Comparison of ENCODE assay signal across 14 cellular contexts in genomic region chr3:143769663-143770062, GRCh38.
DNase-seq lines count a peak whose midpoint lies in the region; ATAC-seq lines count a peak whose summit lies in the region.
"Had no signal": no experiment of that assay in that cellular context is flagged by ENCODE, and none has a peak within 500 bp of the region (broad histone marks: within the 10 kb centered on the region; RNA-seq: fewer than 3 reads in every experiment).

No MANE protein-coding gene starts in this region.

- peaks cover 2% of the 10 kb centered on the region for H3K27me3 Mint-ChIP-seq in activated CD4-positive, alpha-beta T cell treated with anti-CD3 and anti-CD28 coated beads, Interleukin-2, amount 10 ng/mL, durations not matched to agents 24 days and 14 days
- H3K27me3 Mint-ChIP-seq in activated CD4-positive, alpha-beta T cell treated with anti-CD3 and anti-CD28 coated beads for 36 hours = no peaks in the 10 kb centered on the region

- CTCF ChIA-PET in activated CD4-positive, alpha-beta T cell treated with anti-CD3 and anti-CD28 coated beads for 36 hours (lab: Charles Lee) = no interaction called here

- H3K4me1 Mint-ChIP-seq in activated CD4-positive, alpha-beta T cell treated with anti-CD3 and anti-CD28 coated beads, Interleukin-2, amount 10 ng/mL, durations not matched to agents 24 days and 14 days = no peaks in the 10 kb centered on the region
- no peaks in the 10 kb centered on the region for H3K4me1 Mint-ChIP-seq in activated CD4-positive, alpha-beta T cell treated with anti-CD3 and anti-CD28 coated beads for 36 hours

- no peaks in the 10 kb centered on the region for H3K9me3 Mint-ChIP-seq in activated CD4-positive, alpha-beta T cell treated with anti-CD3 and anti-CD28 coated beads, Interleukin-2, amount 10 ng/mL, durations not matched to agents 24 days and 14 days
- no peaks in the 10 kb centered on the region for H3K9me3 Mint-ChIP-seq in activated CD4-positive, alpha-beta T cell treated with anti-CD3 and anti-CD28 coated beads for 36 hours (ENCODE audit: low read depth)

- ATAC-seq in GM18519 (IDR thresholded peaks at IDR 0.05; ENCODE audit: low FRiP score, unreplicated experiment) = no peak
- ATAC-seq in activated CD4-positive, alpha-beta T cell treated with anti-CD3 and anti-CD28 coated beads for 36 hours = no peak
- ATAC-seq: gastroesophageal sphincter, HCT116 had no signal

- DNase-seq in DMS153 (lab: John Stamatoyannopoulos, UW) (peak; percentile 31), DMS153 treated with DMSO at 0.1 percent for 48 hours (lab: John Stamatoyannopoulos, UW; ENCODE audit: unreplicated experiment) (no peak), HCEC 1CT (peak; percentile 74), brain pericyte (ENCODE audit: low read depth, low spot score) (peak; percentile 57), myocyte (ENCODE audit: low read depth) (peak; percentile 54)
- DNase-seq in activated CD4-positive, alpha-beta T cell treated with anti-CD3 and anti-CD28 coated beads, Interleukin-2, amount 10 ng/mL, durations not matched to agents 24 days and 14 days = no peak
- DNase-seq in activated CD4-positive, alpha-beta T cell treated with anti-CD3 and anti-CD28 coated beads for 36 hours = no peak
- DNase-seq: activated CD4-positive, CD25-positive, alpha-beta regulatory T cell treated with anti-CD3 and anti-CD28 coated beads, Interleukin-2, amount 50 U/mL, for 72 hours; activated naive CD4-positive, alpha-beta T cell treated with Interleukin-2 at 50 U/mL for 16 hours; NCI-H2227 treated with DMSO at 0.1 percent for 48 hours; NK-92 treated with Interleukin-12 subunit alpha and Interleukin-12 subunit beta, amount 100 ng/mL, for 24 hours had no signal

- POLR2A ChIA-PET in activated CD4-positive, alpha-beta T cell treated with anti-CD3 and anti-CD28 coated beads for 36 hours (lab: Charles Lee) = no interaction called here

- H3K27ac Mint-ChIP-seq in activated CD4-positive, alpha-beta T cell treated with anti-CD3 and anti-CD28 coated beads, Interleukin-2, amount 10 ng/mL, durations not matched to agents 24 days and 14 days = no peak overlapping the region
- H3K27ac Mint-ChIP-seq in activated CD4-positive, alpha-beta T cell treated with anti-CD3 and anti-CD28 coated beads for 36 hours = no peak overlapping the region

- intact Hi-C loops in activated CD4-positive, alpha-beta T cell treated with anti-CD3 and anti-CD28 coated beads, Interleukin-2, amount 10 ng/mL, durations not matched to agents 24 days and 14 days (cut with micrococcal nuclease) = no loop called here
- intact Hi-C loops in activated CD4-positive, alpha-beta T cell treated with anti-CD3 and anti-CD28 coated beads for 36 hours (cut with DNase I, micrococcal nuclease) = loop anchor here in 1 of 2 experiments (10.0 kb wide), 1 partner anchor 645 kb away; no protein-coding TSS in a partner anchor

- H3K36me3 Mint-ChIP-seq in activated CD4-positive, alpha-beta T cell treated with anti-CD3 and anti-CD28 coated beads, Interleukin-2, amount 10 ng/mL, durations not matched to agents 24 days and 14 days (ENCODE audit: low read depth) = no peaks in the 10 kb centered on the region
- no peaks in the 10 kb centered on the region for H3K36me3 Mint-ChIP-seq in activated CD4-positive, alpha-beta T cell treated with anti-CD3 and anti-CD28 coated beads for 36 hours (ENCODE audit: low read depth)

- no peak overlapping the region for H3K4me3 Mint-ChIP-seq in activated CD4-positive, alpha-beta T cell treated with anti-CD3 and anti-CD28 coated beads, Interleukin-2, amount 10 ng/mL, durations not matched to agents 24 days and 14 days
- no peak overlapping the region for H3K4me3 Mint-ChIP-seq in activated CD4-positive, alpha-beta T cell treated with anti-CD3 and anti-CD28 coated beads for 36 hours

Comparison
In these comparisons a context has a peak if more than half of its experiments do, and no peak if none do; other contexts are left out.
1. DNase-seq: peak in DMS153 (single experiment), HCEC 1CT (single experiment), brain pericyte (single experiment) and myocyte (single experiment); none in DMS153 treated with DMSO at 0.1 percent for 48 hours (single experiment), activated CD4-positive, alpha-beta T cell treated with anti-CD3 and anti-CD28 coated beads, Interleukin-2, amount 10 ng/mL, durations not matched to agents 24 days and 14 days (single experiment) and activated CD4-positive, alpha-beta T cell treated with anti-CD3 and anti-CD28 coated beads for 36 hours (single experiment).